Comparison of ENCODE assay signal across 1 cellular context in the genomic region with DNA sequence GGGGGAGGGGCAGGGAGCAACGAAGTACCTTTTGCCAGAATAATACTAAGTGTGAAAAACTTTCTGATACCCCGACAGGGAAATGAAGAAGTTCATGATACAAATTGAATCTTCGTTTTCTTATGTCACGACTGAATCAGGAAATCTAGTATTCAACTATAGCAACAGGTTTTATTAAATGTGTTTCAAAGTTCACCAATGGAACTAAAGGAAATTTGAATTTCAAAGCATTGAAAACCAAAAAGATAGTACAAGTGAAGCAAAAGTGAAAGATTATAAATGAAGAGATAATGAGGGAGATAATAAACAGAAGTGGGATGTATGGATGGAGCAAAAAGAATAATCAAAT.
TF ChIP-seq lines count a peak whose summit lies in the region.

No MANE protein-coding gene starts in this region.

TF ChIP-seq in IMR-90, 13 proteins besides CTCF, POLR2A, EP300 and RAD21 (continued from another document):
- TF ChIP-seq, protein P1, sequence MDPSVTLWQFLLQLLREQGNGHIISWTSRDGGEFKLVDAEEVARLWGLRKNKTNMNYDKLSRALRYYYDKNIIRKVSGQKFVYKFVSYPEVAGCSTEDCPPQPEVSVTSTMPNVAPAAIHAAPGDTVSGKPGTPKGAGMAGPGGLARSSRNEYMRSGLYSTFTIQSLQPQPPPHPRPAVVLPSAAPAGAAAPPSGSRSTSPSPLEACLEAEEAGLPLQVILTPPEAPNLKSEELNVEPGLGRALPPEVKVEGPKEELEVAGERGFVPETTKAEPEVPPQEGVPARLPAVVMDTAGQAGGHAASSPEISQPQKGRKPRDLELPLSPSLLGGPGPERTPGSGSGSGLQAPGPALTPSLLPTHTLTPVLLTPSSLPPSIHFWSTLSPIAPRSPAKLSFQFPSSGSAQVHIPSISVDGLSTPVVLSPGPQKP (IDR thresholded peaks at IDR 0.05; ENCODE audit: borderline replicate concordance, low read depth, low read length), result no peak
TF ChIP-seq in IMR-90: peak in this region for 0.
